8 cellular contexts compared by ENCODE assay signal in the genomic region with DNA sequence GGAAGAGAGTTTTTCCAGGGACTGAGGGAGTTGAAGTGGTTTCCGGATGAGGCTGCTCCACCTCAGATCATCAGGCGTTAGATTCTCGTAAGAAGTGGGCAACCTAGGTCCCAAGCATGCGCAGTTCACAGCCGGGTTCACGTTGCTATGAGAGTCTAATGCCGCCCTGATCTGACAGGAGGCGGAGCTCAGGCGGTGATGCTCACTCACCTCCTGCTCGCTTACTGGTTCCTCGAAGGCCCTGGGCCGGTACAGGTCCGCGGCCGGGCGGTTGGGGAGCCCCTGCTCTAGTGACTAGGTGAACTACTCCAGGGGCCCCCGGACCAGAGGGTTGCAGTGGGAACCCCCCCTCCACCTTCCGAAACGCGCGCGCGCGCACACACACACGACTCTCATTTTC. TPM values are rescaled to one million over a fixed set of nuclear protein-coding genes. Genes with fewer than 3 reads are reported as not detected.
DNase-seq lines count a peak whose midpoint lies in the region; ATAC-seq and TF ChIP-seq lines count a peak whose summit lies in the region.

No MANE protein-coding gene starts in this region.

- H3K27me3 Mint-ChIP-seq in T-helper 17 cell: no peaks in the 10 kb centered on the region

- peak overlapping the region in 1 of 2 experiments; percentile 89; a peak in 1 of 4 replicates for H3K4me3 ChIP-seq in SK-N-SH (ENCODE audit: low read depth in 2 of 2, low read length in 1 of 2)
- H3K4me3 ChIP-seq in esophagus squamous epithelium: peak overlapping the region in 2 of 4 donors; percentile 68 to 95
- no peak overlapping the region for H3K4me3 ChIP-seq in sigmoid colon

- 95% methylated on average over 17 of the region's 25 CpGs for WGBS in SK-N-SH (ENCODE audit: low lambda C conversion rate)
- WGBS in esophagus squamous epithelium, 2 donors: 85 to 87% methylated on average over 14 to 19 of the region's 25 CpGs
- 75 to 86% methylated on average over 25 of the region's 25 CpGs for WGBS in sigmoid colon, 2 donors

- H3K4me3 Mint-ChIP-seq in T-helper 17 cell: peak overlapping the region; percentile 57

- peak overlapping the region; percentile 69 for H3K27ac Mint-ChIP-seq in T-helper 17 cell

- no peaks in the 10 kb centered on the region for H3F3A ChIP-seq in SK-N-SH (replicated peaks; ENCODE audit: insufficient read depth)

- H3K36me3 Mint-ChIP-seq in T-helper 17 cell (ENCODE audit: low read depth): no peaks in the 10 kb centered on the region

- H3K9me3 ChIP-seq in SK-N-SH (no peaks in the 10 kb centered on the region), T-helper 17 cell (ENCODE audit: control insufficient read depth, low read length, poor library complexity, severe bottlenecking) (no peaks in the 10 kb centered on the region), esophagus squamous epithelium (no peaks in the 10 kb centered on the region), sigmoid colon (no peaks in the 10 kb centered on the region)

- TF ChIP-seq RAD21 in SK-N-SH (IDR thresholded peaks at IDR 0.05; ENCODE audit: low read length): no peak

- H2AFZ ChIP-seq in SK-N-SH (ENCODE audit: low read depth): peak overlapping the region; percentile 82

- H3K9me2 ChIP-seq in SK-N-SH: no peaks in the 10 kb centered on the region

- CTCF ChIA-PET in SK-N-SH (lab: Yijun Ruan, JAX): interaction anchor here (1.2 kb wide), 1 partner anchor 19 kb away, joined by 4 read pairs; no protein-coding TSS in a partner anchor

- H3K9ac ChIP-seq in SK-N-SH: no peak overlapping the region

- intact Hi-C loops in esophagus squamous epithelium (cut with DNase I) (no loop called here), sigmoid colon (cut with DNase I) (loop anchor here (5.0 kb wide), 1 partner anchor 165 kb away; a partner anchor contains a TSS)

- no peaks in the 10 kb centered on the region for H3K36me3 ChIP-seq in SK-N-SH (replicated peaks in 1 of 2; ENCODE audit: control insufficient read depth in 1 of 2, insufficient read depth in 2 of 2, low read length in 1 of 2)
- H3K36me3 ChIP-seq in esophagus squamous epithelium: no peaks in the 10 kb centered on the region
- H3K36me3 ChIP-seq in sigmoid colon: no peaks in the 10 kb centered on the region

- no peak for TF ChIP-seq EP300 in SK-N-SH (IDR thresholded peaks at IDR 0.05; ENCODE audit: borderline replicate concordance in 1 of 2, low read depth in 1 of 2, low read length in 1 of 2)
- no peak for TF ChIP-seq EP300 in sigmoid colon (IDR thresholded peaks at IDR 0.05)

- POLR2A ChIA-PET in SK-N-SH (lab: Yijun Ruan, JAX): no interaction called here

- ATAC-seq in SK-N-SH treated with all-trans-retinoic acid at 6 μM for 48 hours: no peak
- no peak for ATAC-seq in T-helper 17 cell
- ATAC-seq in HG03439 (IDR thresholded peaks at IDR 0.05; ENCODE audit: unreplicated experiment): no peak

- DNase-seq in SK-N-SH: no peak
- DNase-seq in T-helper 17 cell: no peak
- no peak for DNase-seq in esophagus squamous epithelium (lab: John Stamatoyannopoulos, UW)
- no peak for DNase-seq in sigmoid colon
- no peak for DNase-seq in activated gamma-delta T cell treated with Interleukin-2 at 50 U/mL for 16 hours
- no peak for DNase-seq in NCI-H187 (lab: John Stamatoyannopoulos, UW)

- peaks cover 0 to 21% of the 10 kb centered on the region in 2 experiments; a peak in 2 of 4 replicates for H3K4me1 ChIP-seq in SK-N-SH (ENCODE audit: control insufficient read depth in 1 of 2, insufficient read depth in 2 of 2, low read depth in 1 of 2, low read length in 1 of 2)
- H3K4me1 ChIP-seq in esophagus squamous epithelium: peaks cover 0 to 44% (median 7%) of the 10 kb centered on the region in 3 donors
- H3K4me1 ChIP-seq in sigmoid colon: peaks cover 0 to 36% (median 27%) of the 10 kb centered on the region in 4 donors

- no peak overlapping the region for H3K27ac ChIP-seq in SK-N-SH (ENCODE audit: low read depth in 2 of 2, low read length in 1 of 2)
- H3K27ac ChIP-seq in esophagus squamous epithelium: peak overlapping the region in 3 of 4 donors; percentile 93 to 98 (median 96)
- H3K27ac ChIP-seq in sigmoid colon: peak overlapping the region; percentile 96 to 99 (median 98)

- peaks cover 19% of the 10 kb centered on the region for H3K4me1 Mint-ChIP-seq in T-helper 17 cell

- H3K4me2 ChIP-seq in SK-N-SH: 0 out of 2 replicates have a peak overlapping the region, but pooled peaks have one; percentile 73

- TF ChIP-seq CTCF in SK-N-SH (IDR thresholded peaks at IDR 0.05) (no peak), esophagus squamous epithelium (IDR thresholded peaks at IDR 0.05) (no peak), sigmoid colon (IDR thresholded peaks at IDR 0.05) (no peak)

- TF ChIP-seq POLR2A in esophagus squamous epithelium (IDR thresholded peaks at IDR 0.05) (no peak), sigmoid colon (IDR thresholded peaks at IDR 0.05) (no peak)

- H3K79me2 ChIP-seq in SK-N-SH (ENCODE audit: insufficient read depth): peaks cover 36% of the 10 kb centered on the region

- H3K27me3 ChIP-seq in SK-N-SH (ENCODE audit: insufficient read depth) (no peaks in the 10 kb centered on the region), esophagus squamous epithelium (no peaks in the 10 kb centered on the region), sigmoid colon (no peaks in the 10 kb centered on the region)

- H4K20me1 ChIP-seq in SK-N-SH (ENCODE audit: insufficient read depth): peaks cover 28% of the 10 kb centered on the region

TF ChIP-seq in SK-N-SH, 30 proteins besides CTCF, POLR2A, EP300 and RAD21 (continues in another document):
- TF ChIP-seq TCF12 (IDR thresholded peaks at IDR 0.05): no peak
- TF ChIP-seq, protein P1, sequence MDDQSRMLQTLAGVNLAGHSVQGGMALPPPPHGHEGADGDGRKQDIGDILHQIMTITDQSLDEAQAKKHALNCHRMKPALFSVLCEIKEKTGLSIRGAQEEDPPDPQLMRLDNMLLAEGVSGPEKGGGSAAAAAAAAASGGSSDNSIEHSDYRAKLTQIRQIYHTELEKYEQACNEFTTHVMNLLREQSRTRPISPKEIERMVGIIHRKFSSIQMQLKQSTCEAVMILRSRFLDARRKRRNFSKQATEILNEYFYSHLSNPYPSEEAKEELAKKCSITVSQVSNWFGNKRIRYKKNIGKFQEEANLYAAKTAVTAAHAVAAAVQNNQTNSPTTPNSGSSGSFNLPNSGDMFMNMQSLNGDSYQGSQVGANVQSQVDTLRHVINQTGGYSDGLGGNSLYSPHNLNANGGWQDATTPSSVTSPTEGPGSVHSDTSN (IDR thresholded peaks at IDR 0.05): no peak
- TF ChIP-seq RFX5 (IDR thresholded peaks at IDR 0.05; ENCODE audit: low read length): no peak
- TF ChIP-seq YY1 (IDR thresholded peaks at IDR 0.05; ENCODE audit: low read depth): no peak
- no peak for TF ChIP-seq FOSL2 (IDR thresholded peaks at IDR 0.05; ENCODE audit: borderline replicate concordance, low read depth)
- TF ChIP-seq, protein P2, sequence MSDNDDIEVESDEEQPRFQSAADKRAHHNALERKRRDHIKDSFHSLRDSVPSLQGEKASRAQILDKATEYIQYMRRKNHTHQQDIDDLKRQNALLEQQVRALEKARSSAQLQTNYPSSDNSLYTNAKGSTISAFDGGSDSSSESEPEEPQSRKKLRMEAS (IDR thresholded peaks at IDR 0.05; ENCODE audit: low read depth): no peak
- TF ChIP-seq, protein P3, sequence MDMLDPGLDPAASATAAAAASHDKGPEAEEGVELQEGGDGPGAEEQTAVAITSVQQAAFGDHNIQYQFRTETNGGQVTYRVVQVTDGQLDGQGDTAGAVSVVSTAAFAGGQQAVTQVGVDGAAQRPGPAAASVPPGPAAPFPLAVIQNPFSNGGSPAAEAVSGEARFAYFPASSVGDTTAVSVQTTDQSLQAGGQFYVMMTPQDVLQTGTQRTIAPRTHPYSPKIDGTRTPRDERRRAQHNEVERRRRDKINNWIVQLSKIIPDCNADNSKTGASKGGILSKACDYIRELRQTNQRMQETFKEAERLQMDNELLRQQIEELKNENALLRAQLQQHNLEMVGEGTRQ (IDR thresholded peaks at IDR 0.05; ENCODE audit: borderline replicate concordance, low read depth, low read length): no peak
- no peak for TF ChIP-seq NRF1 (IDR thresholded peaks at IDR 0.05; ENCODE audit: low read depth, low read length)

TF ChIP-seq in SK-N-SH treated with all-trans-retinoic acid at 6 μM for 48 hours, 23 proteins besides CTCF, POLR2A, EP300 and RAD21 (continues in another document):
- TF ChIP-seq ZNF8 (CRISPR knock-in tag; IDR thresholded peaks at IDR 0.05): no peak
- TF ChIP-seq, protein P4, sequence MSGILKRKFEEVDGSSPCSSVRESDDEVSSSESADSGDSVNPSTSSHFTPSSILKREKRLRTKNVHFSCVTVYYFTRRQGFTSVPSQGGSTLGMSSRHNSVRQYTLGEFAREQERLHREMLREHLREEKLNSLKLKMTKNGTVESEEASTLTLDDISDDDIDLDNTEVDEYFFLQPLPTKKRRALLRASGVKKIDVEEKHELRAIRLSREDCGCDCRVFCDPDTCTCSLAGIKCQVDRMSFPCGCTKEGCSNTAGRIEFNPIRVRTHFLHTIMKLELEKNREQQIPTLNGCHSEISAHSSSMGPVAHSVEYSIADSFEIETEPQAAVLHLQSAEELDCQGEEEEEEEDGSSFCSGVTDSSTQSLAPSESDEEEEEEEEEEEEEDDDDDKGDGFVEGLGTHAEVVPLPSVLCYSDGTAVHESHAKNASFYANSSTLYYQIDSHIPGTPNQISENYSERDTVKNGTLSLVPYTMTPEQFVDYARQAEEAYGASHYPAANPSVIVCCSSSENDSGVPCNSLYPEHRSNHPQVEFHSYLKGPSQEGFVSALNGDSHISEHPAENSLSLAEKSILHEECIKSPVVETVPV (CRISPR knock-in tag; IDR thresholded peaks at IDR 0.05): no peak

RNA-seq across cellular contexts. Expression of a gene that starts 1.0 kb away (rescaled TPM):
- polyA plus RNA-seq in SK-N-SH (2012; rRNA removed) (41.4 and 49.6 TPM in 2 replicates), sigmoid colon (10 to 100 TPM; 34.3 to 41.4 (median 37.5) TPM)
- 51.8 and 53.1 TPM in 2 replicates for polyA plus RNA-seq in SK-N-SH (2012; cell fraction: cytosol; rRNA removed)
- polyA plus RNA-seq in SK-N-SH (2012; cell fraction: nucleus; rRNA removed): 19.0 and 27.1 TPM in 2 replicates
- total RNA-seq in T-helper 17 cell (10 to 100 TPM; 10.8 to 15.3 TPM), esophagus squamous epithelium (10 to 100 TPM in 3 of 4 donors, 1 to 10 TPM in 1; 9.1 to 54.6 (median 19.1) TPM), sigmoid colon (100 to 1,000 TPM in 3 of 4 donors, 10 to 100 TPM in 1; 64.1 to 144 (median 117) TPM)

Comparison
In these comparisons a context has a peak if more than half of its experiments do, and no peak if none do; other contexts are left out.
1. H3K27ac ChIP-seq: peak in esophagus squamous epithelium (3 of 4) and sigmoid colon (4 of 4); none in SK-N-SH (0 of 2).